Comparison of ENCODE assay signal across 14 cellular contexts in genomic region chr4:94523617-94524016, GRCh38.
DNase-seq lines count a peak whose midpoint lies in the region; ATAC-seq and TF ChIP-seq lines count a peak whose summit lies in the region.
"Had no signal": no experiment of that assay in that cellular context is flagged by ENCODE, and none has a peak within 500 bp of the region (broad histone marks: within the 10 kb centered on the region; RNA-seq: fewer than 3 reads in every experiment).

No MANE protein-coding gene starts in this region.

- no peaks in the 10 kb centered on the region for H3K36me3 Mint-ChIP-seq in activated T-cell treated with anti-CD3 and anti-CD28 coated beads, Interleukin-2, amount 50 U/mL, for 72 hours (ENCODE audit: insufficient read depth in 2 of 2)
- H3K36me3 Mint-ChIP-seq: activated naive CD4-positive, alpha-beta T cell treated with anti-CD3 and anti-CD28 coated beads, Interleukin-2, amount 50 U/mL, for 72 hours; natural killer cell treated with Interleukin-12 subunit alpha and Interleukin-12 subunit beta and Interleukin-15 and Interleukin-18, amount 100 ng/mL, for 72 hours had no signal

- no peak overlapping the region; the same call in 1 of the 2 replicates for H3K4me2 ChIP-seq in IMR-90 (ENCODE audit: low read depth, low read length)
- H3K4me2 ChIP-seq in mammary epithelial cell (ENCODE audit: insufficient read depth, low read depth, low read length): no peak overlapping the region

- no peak for TF ChIP-seq EP300 in stomach (IDR thresholded peaks at IDR 0.05)

- H3K36me3 ChIP-seq in IMR-90 (ENCODE audit: control insufficient read depth, insufficient read depth, low read length): peaks cover 1% of the 10 kb centered on the region; the same call in 1 of the 2 replicates
- peaks cover 15% of the 10 kb centered on the region for H3K36me3 ChIP-seq in mammary epithelial cell (ENCODE audit: insufficient read depth, low read length)
- H3K36me3 ChIP-seq in stomach: peaks cover 0 to 4% (median 0%) of the 10 kb centered on the region in 4 donors

- peaks cover 86% of the 10 kb centered on the region for H3K79me2 ChIP-seq in mammary epithelial cell (ENCODE audit: insufficient read depth, low read length)

- no peak overlapping the region for H3K4me3 Mint-ChIP-seq in activated T-cell treated with anti-CD3 and anti-CD28 coated beads, Interleukin-2, amount 50 U/mL, for 72 hours
- H3K4me3 Mint-ChIP-seq: natural killer cell treated with Interleukin-12 subunit alpha and Interleukin-12 subunit beta and Interleukin-15 and Interleukin-18, amount 100 ng/mL, for 72 hours; T-helper 2 cell treated with Interferon-gamma antibody and Interleukin-4, amounts not matched to agents 5 μg/mL and 100 μg/mL, for 36 hours had no signal

- intact Hi-C loops in IMR-90 (cut with micrococcal nuclease): no loop called here
- intact Hi-C loops in mammary epithelial cell (cut with micrococcal nuclease): no loop called here
- intact Hi-C loops in stomach (cut with DNase I; ENCODE audit: low total_unique reads): no loop called here

- peaks cover 7% of the 10 kb centered on the region; the same call in 1 of the 2 replicates for H3K9me1 ChIP-seq in IMR-90 (ENCODE audit: insufficient read depth, low read length)

- no peak overlapping the region for H3K23ac ChIP-seq in IMR-90 (ENCODE audit: low read depth, low read length)

- no peak overlapping the region for H2BK15ac ChIP-seq in IMR-90 (ENCODE audit: low read depth, low read length)

- H2BK5ac ChIP-seq in IMR-90 (ENCODE audit: low read depth, low read length, poor library complexity, severe bottlenecking): no peak overlapping the region

- no peak overlapping the region for H3K14ac ChIP-seq in IMR-90 (replicated peaks; ENCODE audit: low read depth, low read length)

- H4K8ac ChIP-seq in IMR-90 (ENCODE audit: low read depth in 2 of 2, low read length in 2 of 2): no peak overlapping the region

- H3K9ac ChIP-seq in IMR-90 (ENCODE audit: low read depth, low read length) (no peak overlapping the region), mammary epithelial cell (ENCODE audit: insufficient read depth, low read length) (no peak overlapping the region)

- CTCF ChIA-PET in IMR-90 (lab: Yijun Ruan, JAX) (interaction anchor here (1.0 kb wide), 1 partner anchor 72 kb away, joined by 3 read pairs; the partner anchor contains the start of gene PDLIM5), mammary epithelial cell (lab: Charles Lee; ENCODE audit: low non-redundant PET) (no interaction called here)

- H3K4me1 Mint-ChIP-seq in activated T-cell treated with anti-CD3 and anti-CD28 coated beads, Interleukin-2, amount 50 U/mL, for 72 hours (ENCODE audit: low read depth): peaks cover 19% of the 10 kb centered on the region

- no peak overlapping the region for H4K5ac ChIP-seq in IMR-90 (ENCODE audit: low read depth, low read length)

- no TSS peak for BruUV-seq in IMR-90 (replicated peaks; lab: Mats Ljungman, UMichigan)
- BruUV-seq in mammary epithelial cell (replicated peaks; lab: Mats Ljungman, UMichigan): no TSS peak

- no peak for TF ChIP-seq POLR2A in IMR-90 (IDR thresholded peaks at IDR 0.05; ENCODE audit: low read depth, low read length)
- no peak for TF ChIP-seq POLR2A in stomach (IDR thresholded peaks at IDR 0.05)

- no peak overlapping the region for H2AK9ac ChIP-seq in IMR-90 (replicated peaks; ENCODE audit: low read depth, low read length, poor library complexity)

- in situ Hi-C loops in IMR-90 (cut with MboI; ENCODE audit: low sequenced_read_pairs): no loop called here
- in situ Hi-C loops in mammary epithelial cell (cut with MboI; ENCODE audit: low sequenced_read_pairs in 2 of 2): no loop called here

- no CpG with 5 or more reads among the region's 3 CpGs for WGBS in IMR-90 (ENCODE audit: extremely low coverage in 2 of 2, insufficient read length in 1 of 2), 2 experiments
- 95% methylated on average over 3 of the region's 3 CpGs for WGBS in mammary epithelial cell (ENCODE audit: low coverage, missing lambda C conversion rate)
- WGBS in stomach, 5 donors: 91 to 95% (median 92%) methylated on average over 3 of the region's 3 CpGs

- no peak overlapping the region for H3K56ac ChIP-seq in IMR-90 (ENCODE audit: extremely low read depth, insufficient read depth, low read length)

- no peak for TF ChIP-seq CTCF in IMR-90 (conservative IDR thresholded peaks at IDR 0.05; ENCODE audit: low read depth, low read length)
- no peak for TF ChIP-seq CTCF in mammary epithelial cell (conservative IDR thresholded peaks at IDR 0.05 in 1 of 2, IDR thresholded peaks at IDR 0.05 in 1 of 2; ENCODE audit: extremely low read depth in 1 of 2, insufficient read depth in 1 of 2, low read depth in 1 of 2, low read length in 2 of 2)
- no peak for TF ChIP-seq CTCF in stomach (IDR thresholded peaks at IDR 0.05)

- dilution Hi-C loops in IMR-90 (cut with HindIII; ENCODE audit: low sequenced_read_pairs, unreplicated experiment) (no loop called here), mammary epithelial cell (cut with HindIII; ENCODE audit: low sequenced_read_pairs) (no loop called here)

- no peak overlapping the region for H2BK120ac ChIP-seq in IMR-90 (ENCODE audit: low read depth, low read length)

- H2AFZ ChIP-seq in IMR-90 (replicated peaks; ENCODE audit: low read length, poor library complexity) (no peak overlapping the region), mammary epithelial cell (ENCODE audit: low read depth, low read length) (no peak overlapping the region)

- no peak overlapping the region for H4K91ac ChIP-seq in IMR-90 (ENCODE audit: insufficient read depth, low read depth, low read length)

- DNase-seq in A172 (ENCODE audit: low spot score) (peak; percentile 36), IMR-90 (peak; percentile 59), mammary epithelial cell (peak; percentile 40), iris pigment epithelial cell (ENCODE audit: low read depth) (peak; percentile 85), stomach (no peak), Kasumi-1 (lab: John Stamatoyannopoulos, UW) (no peak), NCI-H345 treated with DMSO at 0.1 percent for 48 hours (lab: John Stamatoyannopoulos, UW; ENCODE audit: unreplicated experiment) (no peak)
- DNase-seq in activated T-cell treated with anti-CD3 and anti-CD28 coated beads, Interleukin-2, amount 50 U/mL, for 72 hours: no peak
- DNase-seq: activated CD4-positive, CD25-positive, alpha-beta regulatory T cell treated with anti-CD3 and anti-CD28 coated beads, Interleukin-2, amount 50 U/mL, for 72 hours; esophagus squamous epithelium had no signal

- H4K20me1 ChIP-seq in IMR-90 (ENCODE audit: insufficient read depth, low read length) (no peaks in the 10 kb centered on the region), mammary epithelial cell (ENCODE audit: insufficient read depth, low read length) (no peaks in the 10 kb centered on the region)

- H3K9me3 ChIP-seq in IMR-90 (ENCODE audit: control insufficient read depth, insufficient read depth, low read length): no peaks in the 10 kb centered on the region
- H3K9me3 ChIP-seq in mammary epithelial cell (replicated peaks; ENCODE audit: insufficient read depth, low read length): no peaks in the 10 kb centered on the region
- no peaks in the 10 kb centered on the region for H3K9me3 ChIP-seq in stomach
- H3K9me3 ChIP-seq: esophagus squamous epithelium, suprapubic skin had no signal

- H3K18ac ChIP-seq in IMR-90 (ENCODE audit: low read depth, low read length): no peak overlapping the region

- H3K4me3 ChIP-seq in IMR-90 (ENCODE audit: insufficient read depth, low read depth, low read length): no peak overlapping the region
- H3K4me3 ChIP-seq in mammary epithelial cell (replicated peaks in 1 of 3; ENCODE audit: insufficient read depth in 1 of 3, low read depth in 2 of 3, low read length in 3 of 3): no peak overlapping the region
- H3K4me3 ChIP-seq in stomach: no peak overlapping the region
- H3K4me3 ChIP-seq: esophagus squamous epithelium, suprapubic skin had no signal

- POLR2A ChIA-PET in IMR-90 (lab: Charles Lee; ENCODE audit: unreplicated experiment): no interaction called here

- H3K27me3 ChIP-seq in IMR-90 (ENCODE audit: control insufficient read depth, insufficient read depth, low read length): no peaks in the 10 kb centered on the region
- H3K27me3 ChIP-seq in mammary epithelial cell (ENCODE audit: insufficient read depth, low read length): no peaks in the 10 kb centered on the region
- H3K27me3 ChIP-seq in stomach: no peaks in the 10 kb centered on the region
- H3K27me3 ChIP-seq: esophagus squamous epithelium, suprapubic skin had no signal

- H3K9me3 Mint-ChIP-seq in activated T-cell treated with anti-CD3 and anti-CD28 coated beads, Interleukin-2, amount 50 U/mL, for 72 hours: no peaks in the 10 kb centered on the region
- H3K9me3 Mint-ChIP-seq: activated naive CD4-positive, alpha-beta T cell treated with anti-CD3 and anti-CD28 coated beads, Interleukin-2, amount 50 U/mL, for 72 hours; natural killer cell treated with Interleukin-12 subunit alpha and Interleukin-12 subunit beta and Interleukin-15 and Interleukin-18, amount 100 ng/mL, for 72 hours; T-helper 2 cell treated with Interferon-gamma antibody and Interleukin-4, amounts not matched to agents 5 μg/mL and 100 μg/mL, for 36 hours had no signal

- H3K4ac ChIP-seq in IMR-90 (ENCODE audit: low read depth, low read length): no peak overlapping the region

- no peak for TF ChIP-seq RAD21 in IMR-90 (IDR thresholded peaks at IDR 0.05; ENCODE audit: low read length)

- peaks cover 37 to 71% of the 10 kb centered on the region in 2 experiments for H3K79me1 ChIP-seq in IMR-90 (ENCODE audit: low read depth in 1 of 2, low read length in 2 of 2)

- H3K27ac ChIP-seq in IMR-90 (ENCODE audit: insufficient read depth, low read length): no peak overlapping the region
- no peak overlapping the region for H3K27ac ChIP-seq in mammary epithelial cell (ENCODE audit: insufficient read depth, low read depth, low read length)
- H3K27ac ChIP-seq in stomach: peak overlapping the region in 2 of 5 donors; percentile 0 to 9
- H3K27ac ChIP-seq: suprapubic skin had no signal

- H2AK5ac ChIP-seq in IMR-90 (ENCODE audit: low read depth, low read length): no peak overlapping the region

- H3K4me1 ChIP-seq in IMR-90 (ENCODE audit: control insufficient read depth, insufficient read depth, low read length) (peaks cover 19% of the 10 kb centered on the region), mammary epithelial cell (ENCODE audit: insufficient read depth, low read length) (peaks cover 6% of the 10 kb centered on the region), stomach (peaks cover 17 to 94% (median 50%) of the 10 kb centered on the region in 4 donors)

- H3K27me3 Mint-ChIP-seq in activated T-cell treated with anti-CD3 and anti-CD28 coated beads, Interleukin-2, amount 50 U/mL, for 72 hours (ENCODE audit: low read depth): no peaks in the 10 kb centered on the region
- H3K27me3 Mint-ChIP-seq: natural killer cell treated with Interleukin-12 subunit alpha and Interleukin-12 subunit beta and Interleukin-15 and Interleukin-18, amount 100 ng/mL, for 72 hours had no signal

- no peak overlapping the region for H2BK20ac ChIP-seq in IMR-90 (ENCODE audit: low read depth, low read length)

- H3K27ac Mint-ChIP-seq in activated T-cell treated with anti-CD3 and anti-CD28 coated beads, Interleukin-2, amount 50 U/mL, for 72 hours: no peak overlapping the region
- H3K27ac Mint-ChIP-seq: activated naive CD4-positive, alpha-beta T cell treated with anti-CD3 and anti-CD28 coated beads, Interleukin-2, amount 50 U/mL, for 72 hours; natural killer cell treated with Interleukin-12 subunit alpha and Interleukin-12 subunit beta and Interleukin-15 and Interleukin-18, amount 100 ng/mL, for 72 hours; T-helper 2 cell treated with Interferon-gamma antibody and Interleukin-4, amounts not matched to agents 5 μg/mL and 100 μg/mL, for 36 hours had no signal

- peak; percentile 52; the same call in 1 of the 2 replicates for ATAC-seq in IMR-90 (ENCODE audit: low read depth)
- no peak for ATAC-seq in activated T-cell treated with anti-CD3 and anti-CD28 coated beads, Interleukin-2, amount 50 U/mL, for 72 hours (replicated peaks in 1 of 2)
- ATAC-seq: natural killer cell treated with Interleukin-12 subunit alpha and Interleukin-12 subunit beta and Interleukin-15 and Interleukin-18, amount 100 ng/mL, for 72 hours had no signal

Comparison
In these comparisons a context has a peak if more than half of its experiments do, and no peak if none do; other contexts are left out.
1. DNase-seq: peak in A172 (single experiment), IMR-90 (single experiment), mammary epithelial cell (single experiment) and iris pigment epithelial cell (single experiment); none in stomach (single experiment), activated T-cell treated with anti-CD3 and anti-CD28 coated beads, Interleukin-2, amount 50 U/mL, for 72 hours (0 of 2), Kasumi-1 (0 of 2) and NCI-H345 treated with DMSO at 0.1 percent for 48 hours (single experiment).